In genomic region chr7:155001756-155002410, GRCh38 we compare ENCODE assay signal across 2 cellular contexts.
TF ChIP-seq lines count a peak whose summit lies in the region.

No MANE protein-coding gene starts in this region.

TF ChIP-seq in A549, 52 proteins besides CTCF, POLR2A, EP300 and RAD21 (continued from another document):
- TF ChIP-seq HMGXB4 (CRISPR knock-in tag; IDR thresholded peaks at IDR 0.05; ENCODE audit: borderline replicate concordance) (no peak), SREBF2 (IDR thresholded peaks at IDR 0.05) (no peak), EHF (CRISPR knock-in tag; IDR thresholded peaks at IDR 0.05) (no peak), MAX (IDR thresholded peaks at IDR 0.05) (no peak; the same call in 1 of the 2 replicates), POLR2AphosphoS2 (conservative IDR thresholded peaks at IDR 0.05; ENCODE audit: low read length) (no peak), ATOH8 (CRISPR knock-in tag; IDR thresholded peaks at IDR 0.05; ENCODE audit: low read depth) (no peak), RCOR1 (IDR thresholded peaks at IDR 0.05; ENCODE audit: low read depth, low read length) (no peak), KDM1A (IDR thresholded peaks at IDR 0.05; ENCODE audit: low read depth) (no peak), CBX8 (IDR thresholded peaks at IDR 0.05) (no peak), FOSB (CRISPR knock-in tag; IDR thresholded peaks at IDR 0.05) (no peak), BHLHE40 (IDR thresholded peaks at IDR 0.05; ENCODE audit: low read depth, low read length) (no peak), TP53 (CRISPR knock-in tag; IDR thresholded peaks at IDR 0.05) (no peak)

TF ChIP-seq in SK-N-SH, 30 proteins besides CTCF, POLR2A, EP300 and RAD21 (continued from another document):
- no peak for TF ChIP-seq IRF3 (IDR thresholded peaks at IDR 0.05; ENCODE audit: low read depth, low read length)
- TF ChIP-seq TAF1 (IDR thresholded peaks at IDR 0.05; ENCODE audit: borderline replicate concordance, low read depth, low read length): no peak
- no peak for TF ChIP-seq SIN3A (IDR thresholded peaks at IDR 0.05; ENCODE audit: borderline replicate concordance, low read depth, low read length)
- no peak for TF ChIP-seq FOXJ3 (CRISPR knock-in tag; IDR thresholded peaks at IDR 0.05)
